ENCODE assay signal across 13 cellular contexts in the genomic region with DNA sequence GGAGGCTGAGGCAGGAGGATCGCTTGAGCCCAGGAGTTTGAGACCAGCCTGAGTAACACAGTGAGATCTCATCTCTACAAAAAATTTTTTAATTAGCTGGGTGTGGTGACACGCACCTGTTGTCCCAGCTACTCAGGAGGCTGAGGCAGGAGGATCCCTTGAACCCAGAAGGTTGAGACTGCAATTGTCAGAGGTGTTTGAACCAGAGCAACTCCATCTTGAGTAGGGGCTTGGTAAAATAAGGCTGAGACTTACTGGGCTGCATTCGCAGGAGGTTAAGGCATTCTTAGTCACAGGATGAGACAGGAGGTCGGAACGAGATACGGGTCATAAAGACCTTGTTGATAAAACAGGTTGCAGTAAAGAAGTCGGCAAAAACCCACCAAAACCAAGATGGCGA. TPM values are rescaled to one million over a fixed set of nuclear protein-coding genes. Genes with fewer than 3 reads are reported as not detected.
"Had no signal": no experiment of that assay in that cellular context is flagged by ENCODE, and none has a peak within 500 bp of the region (broad histone marks: within the 10 kb centered on the region; RNA-seq: fewer than 3 reads in every experiment).

No MANE protein-coding gene starts in this region.

RNA-seq across cellular contexts. Expression of gene SYT12, which starts 17.7 kb away (rescaled TPM):
- total RNA-seq: activated B cell treated with CpG ODN at 0.5 μM for 24 hours; activated CD4-positive, alpha-beta memory T cell treated with anti-CD3 and anti-CD28 coated beads for 36 hours; activated CD4-positive, alpha-beta memory T cell treated with anti-CD3 and anti-CD28 coated beads, Interleukin-2, amount 10 ng/mL, durations not matched to agents 7 days and 5 days; activated CD4-positive, alpha-beta T cell treated with anti-CD3 and anti-CD28 coated beads, Interleukin-2, amount 10 ng/mL, durations not matched to agents 24 days and 14 days; activated CD4-positive, alpha-beta T cell treated with anti-CD3 and anti-CD28 coated beads, Interleukin-2, amount 10 ng/mL, durations not matched to agents 7 days and 5 days; activated CD8-positive, alpha-beta memory T cell treated with anti-CD3 and anti-CD28 coated beads for 36 hours; activated CD8-positive, alpha-beta memory T cell treated with anti-CD3 and anti-CD28 coated beads, Interleukin-2, amount 10 ng/mL, durations not matched to agents 7 days and 5 days; activated CD8-positive, alpha-beta T cell treated with anti-CD3 and anti-CD28 coated beads for 36 hours; activated CD8-positive, alpha-beta T cell treated with anti-CD3 and anti-CD28 coated beads, Interleukin-2, amount 10 ng/mL, durations not matched to agents 7 days and 5 days; T-helper 1 cell treated with Interleukin-12 subunit alpha and Interleukin-12 subunit beta and Interleukin-4 antibody, amounts not matched to agents 30 ng/mL and 1 ng/mL, for 36 hours; T-helper 17 cell; T-helper 2 cell treated with Interferon-gamma antibody and Interleukin-4, amounts not matched to agents 100 ng/mL and 5 ng/mL, for 36 hours had no signal

RNA-seq across cellular contexts. Expression of gene C11orf86, which starts 30.1 kb away (rescaled TPM):
- total RNA-seq: activated B cell treated with CpG ODN at 0.5 μM for 24 hours; activated CD4-positive, alpha-beta memory T cell treated with anti-CD3 and anti-CD28 coated beads for 36 hours; activated CD4-positive, alpha-beta memory T cell treated with anti-CD3 and anti-CD28 coated beads, Interleukin-2, amount 10 ng/mL, durations not matched to agents 7 days and 5 days; activated CD4-positive, alpha-beta T cell treated with anti-CD3 and anti-CD28 coated beads for 36 hours; activated CD4-positive, alpha-beta T cell treated with anti-CD3 and anti-CD28 coated beads, Interleukin-2, amount 10 ng/mL, durations not matched to agents 24 days and 14 days; activated CD4-positive, alpha-beta T cell treated with anti-CD3 and anti-CD28 coated beads, Interleukin-2, amount 10 ng/mL, durations not matched to agents 7 days and 5 days; activated CD8-positive, alpha-beta memory T cell treated with anti-CD3 and anti-CD28 coated beads for 36 hours; activated CD8-positive, alpha-beta memory T cell treated with anti-CD3 and anti-CD28 coated beads, Interleukin-2, amount 10 ng/mL, durations not matched to agents 7 days and 5 days; activated CD8-positive, alpha-beta T cell treated with anti-CD3 and anti-CD28 coated beads for 36 hours; activated CD8-positive, alpha-beta T cell treated with anti-CD3 and anti-CD28 coated beads, Interleukin-2, amount 10 ng/mL, durations not matched to agents 7 days and 5 days; T-helper 1 cell treated with Interleukin-12 subunit alpha and Interleukin-12 subunit beta and Interleukin-4 antibody, amounts not matched to agents 30 ng/mL and 1 ng/mL, for 36 hours; T-helper 17 cell; T-helper 2 cell treated with Interferon-gamma antibody and Interleukin-4, amounts not matched to agents 100 ng/mL and 5 ng/mL, for 36 hours had no signal

RNA-seq across cellular contexts. Expression of gene RHOD, which starts 51.4 kb away (rescaled TPM):
- total RNA-seq: activated B cell treated with CpG ODN at 0.5 μM for 24 hours; activated CD8-positive, alpha-beta T cell treated with anti-CD3 and anti-CD28 coated beads, Interleukin-2, amount 10 ng/mL, durations not matched to agents 7 days and 5 days; T-helper 17 cell; T-helper 2 cell treated with Interferon-gamma antibody and Interleukin-4, amounts not matched to agents 100 ng/mL and 5 ng/mL, for 36 hours had no signal
